In genomic region chr19:7565332-7565731, GRCh38 we compare ENCODE assay signal across 10 cellular contexts.
DNase-seq lines count a peak whose midpoint lies in the region; TF ChIP-seq lines count a peak whose summit lies in the region.
"Had no signal": no experiment of that assay in that cellular context is flagged by ENCODE, and none has a peak within 500 bp of the region (broad histone marks: within the 10 kb centered on the region; RNA-seq: fewer than 3 reads in every experiment).

No MANE protein-coding gene starts in this region.

- DNase-seq in GM13977 (ENCODE audit: low spot score) (peak; percentile 12), RWPE1 (ENCODE audit: low spot score) (peak; percentile 36), germinal center (ENCODE audit: low spot score) (peak; percentile 42), SKM-1 treated with dmso at 0.1 percent for 144 hours (lab: John Stamatoyannopoulos, UW; ENCODE audit: unreplicated experiment) (no peak), SW 1271 (lab: John Stamatoyannopoulos, UW) (no peak)
- DNase-seq: BE2C; CD4-positive, alpha-beta memory T cell; DMS79; KBM-7 had no signal

- no peak overlapping the region for H3K27ac ChIP-seq in RWPE1
- H3K27ac ChIP-seq: C4-2B had no signal

- POLR2A ChIA-PET in RWPE1 (lab: Yijun Ruan, JAX; ENCODE audit: low non-redundant PET): no interaction called here

- CTCF ChIA-PET in RWPE1 (lab: Yijun Ruan, JAX): interaction anchor here (0.6 to 0.9 kb wide), 2 partner anchors 196 to 234 kb away, joined by 4 to 5 read pairs; no protein-coding TSS in a partner anchor

- TF ChIP-seq CTCF in GM13977 (IDR thresholded peaks at IDR 0.05; ENCODE audit: extremely low read depth, insufficient read depth, missing control alignments) (no peak), RWPE1 (conservative IDR thresholded peaks at IDR 0.05; ENCODE audit: low read depth) (no peak)

- in situ Hi-C loops in GM13977 (cut with MboI; ENCODE audit: low pct_unique_long_range_greater_than_20kb, low sequenced_read_pairs, unreplicated experiment): loop anchor here (25.0 kb wide), 1 partner anchor 247 kb away; no protein-coding TSS in a partner anchor

Comparison
In these comparisons a context has a peak if more than half of its experiments do, and no peak if none do; other contexts are left out.
1. DNase-seq: peak in GM13977 (single experiment), RWPE1 (single experiment) and germinal center (single experiment); none in SKM-1 treated with dmso at 0.1 percent for 144 hours (single experiment) and SW 1271 (0 of 2).